22 cellular contexts compared by ENCODE assay signal in the genomic region with DNA sequence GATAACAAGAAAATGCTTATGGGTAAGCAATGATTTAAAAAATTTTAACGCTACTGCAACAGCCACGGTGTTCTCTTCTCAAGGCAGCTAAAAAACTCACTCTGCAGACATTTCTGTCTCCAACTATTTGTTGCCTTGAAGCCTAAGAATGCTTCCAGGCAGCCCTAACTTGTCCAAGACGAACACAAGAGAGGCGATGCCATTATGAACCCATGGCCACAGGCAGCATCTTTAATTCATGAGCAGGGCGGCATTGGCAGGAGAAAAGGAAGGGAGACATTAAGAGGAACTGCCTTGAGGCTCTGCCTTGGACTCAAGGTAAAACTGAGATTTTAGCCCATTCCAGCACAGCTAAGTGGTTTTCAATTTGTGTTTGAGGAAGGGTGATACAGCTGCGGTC.
"Had no signal": no experiment of that assay in that cellular context is flagged by ENCODE, and none has a peak within 500 bp of the region (broad histone marks: within the 10 kb centered on the region; RNA-seq: fewer than 3 reads in every experiment).

No MANE protein-coding gene starts in this region.

- H3K27me3 ChIP-seq: MG63 had no signal

- H3K36me3 ChIP-seq: MG63 had no signal

- ATAC-seq: activated CD4-positive, CD25-positive, alpha-beta regulatory T cell treated with anti-CD3 and anti-CD28 coated beads, Interleukin-2, amount 50 U/mL, for 24 hours; activated CD8-positive, alpha-beta T cell treated with anti-CD3 and anti-CD28 coated beads for 36 hours; activated T-cell treated with anti-CD3 and anti-CD28 coated beads, Interleukin-2, amount 50 U/mL, for 72 hours; PC-3 had no signal

- H3K9me3 Mint-ChIP-seq: activated CD8-positive, alpha-beta T cell treated with anti-CD3 and anti-CD28 coated beads for 36 hours; activated naive CD4-positive, alpha-beta T cell treated with anti-CD3 and anti-CD28 coated beads, Interleukin-2, amount 10 ng/mL, durations not matched to agents 7 days and 5 days; activated naive CD8-positive, alpha-beta T cell treated with anti-CD3 and anti-CD28 coated beads for 36 hours; activated T-cell treated with anti-CD3 and anti-CD28 coated beads, Interleukin-2, amount 50 U/mL, for 72 hours; activated T-helper 2 cell treated with anti-CD3 and anti-CD28 coated beads, Interferon-gamma antibody, Interleukin-2, Interleukin-4, amounts not matched to agents 10 μg/mL and 5 μg/mL and 100 μg/mL, durations not matched to agents 14 hours and 24 hours and 36 hours; T-helper 1 cell treated with Interleukin-12 subunit alpha and Interleukin-12 subunit beta and Interleukin-4 antibody, amounts not matched to agents 30 μg/mL and 1 μg/mL, for 36 hours had no signal

- H3K4me3 Mint-ChIP-seq: activated CD8-positive, alpha-beta T cell treated with anti-CD3 and anti-CD28 coated beads for 36 hours; activated naive CD4-positive, alpha-beta T cell treated with anti-CD3 and anti-CD28 coated beads, Interleukin-2, amount 10 ng/mL, durations not matched to agents 7 days and 5 days; activated naive CD8-positive, alpha-beta T cell treated with anti-CD3 and anti-CD28 coated beads for 36 hours; activated T-cell treated with anti-CD3 and anti-CD28 coated beads, Interleukin-2, amount 50 U/mL, for 72 hours; T-helper 1 cell treated with Interleukin-12 subunit alpha and Interleukin-12 subunit beta and Interleukin-4 antibody, amounts not matched to agents 30 μg/mL and 1 μg/mL, for 36 hours had no signal

- H3K36me3 Mint-ChIP-seq: activated naive CD4-positive, alpha-beta T cell treated with anti-CD3 and anti-CD28 coated beads, Interleukin-2, amount 10 ng/mL, durations not matched to agents 7 days and 5 days; activated naive CD8-positive, alpha-beta T cell treated with anti-CD3 and anti-CD28 coated beads for 36 hours had no signal

- DNase-seq: activated CD4-positive, alpha-beta T cell treated with anti-CD3 and anti-CD28 coated beads for 4 hours; activated CD8-positive, alpha-beta memory T cell treated with anti-CD3 and anti-CD28 coated beads, Interleukin-2, amount 50 U/mL, for 4 hours; activated CD8-positive, alpha-beta T cell treated with anti-CD3 and anti-CD28 coated beads for 36 hours; activated gamma-delta T cell treated with Interleukin-2 at 50 U/mL for 16 hours; activated naive CD4-positive, alpha-beta T cell treated with anti-CD3 and anti-CD28 coated beads, Interleukin-2, amount 10 ng/mL, durations not matched to agents 7 days and 5 days; activated naive CD8-positive, alpha-beta T cell treated with anti-CD3 and anti-CD28 coated beads for 36 hours; activated T-cell treated with anti-CD3 and anti-CD28 coated beads, Interleukin-2, amount 50 U/mL, for 72 hours; MG63; MV-4-11; NCI-H1092 treated with DMSO at 0.1 percent for 48 hours; NCI-H1417 treated with DMSO at 0.1 percent for 48 hours; NCI-H1694; NCI-H2029; NCI-H2107; NCI-H2171 treated with DMSO at 0.1 percent for 48 hours; NCI-H345; NCI-H510A treated with DMSO at 0.1 percent for 48 hours; PC-3; SHP77 treated with DMSO at 0.1 percent for 48 hours had no signal

- H3K27ac Mint-ChIP-seq: activated CD8-positive, alpha-beta T cell treated with anti-CD3 and anti-CD28 coated beads for 36 hours; activated naive CD4-positive, alpha-beta T cell treated with anti-CD3 and anti-CD28 coated beads, Interleukin-2, amount 10 ng/mL, durations not matched to agents 7 days and 5 days; activated naive CD8-positive, alpha-beta T cell treated with anti-CD3 and anti-CD28 coated beads for 36 hours; activated T-cell treated with anti-CD3 and anti-CD28 coated beads, Interleukin-2, amount 50 U/mL, for 72 hours; activated T-helper 2 cell treated with anti-CD3 and anti-CD28 coated beads, Interferon-gamma antibody, Interleukin-2, Interleukin-4, amounts not matched to agents 10 μg/mL and 5 μg/mL and 100 μg/mL, durations not matched to agents 14 hours and 24 hours and 36 hours; T-helper 1 cell treated with Interleukin-12 subunit alpha and Interleukin-12 subunit beta and Interleukin-4 antibody, amounts not matched to agents 30 μg/mL and 1 μg/mL, for 36 hours had no signal

- H3K4me3 ChIP-seq: MG63 had no signal

- H3K4me1 Mint-ChIP-seq: activated naive CD4-positive, alpha-beta T cell treated with anti-CD3 and anti-CD28 coated beads, Interleukin-2, amount 10 ng/mL, durations not matched to agents 7 days and 5 days; activated naive CD8-positive, alpha-beta T cell treated with anti-CD3 and anti-CD28 coated beads for 36 hours had no signal

- H3K9me3 ChIP-seq: MG63 had no signal
